Comparison of ENCODE assay signal across 8 cellular contexts in genomic region chr9:127199001-127199791, GRCh38.
DNase-seq lines count a peak whose midpoint lies in the region; ATAC-seq lines count a peak whose summit lies in the region.

No MANE protein-coding gene starts in this region.

- POLR2A ChIA-PET in CD4-positive, alpha-beta memory T cell (lab: Charles Lee; ENCODE audit: partially characterized antibody), result interaction anchor here (0.7 to 2.6 kb wide), 4 partner anchors 213 to 258 kb away, joined by 3 to 9 read pairs (median 4); no protein-coding TSS in a partner anchor

- no peaks in the 10 kb centered on the region for H3K36me3 Mint-ChIP-seq in CD4-positive, alpha-beta memory T cell
- H3K36me3 Mint-ChIP-seq in memory B cell, result peaks cover 8% of the 10 kb centered on the region

- H3K27ac Mint-ChIP-seq in CD4-positive, alpha-beta memory T cell, result no peak overlapping the region
- H3K27ac Mint-ChIP-seq in memory B cell, result no peak overlapping the region

- no peaks in the 10 kb centered on the region for H3K27me3 ChIP-seq in CD4-positive, alpha-beta memory T cell (ENCODE audit: insufficient read depth, low read length)
- H3K27me3 ChIP-seq in HAP-1 (ENCODE audit: low read depth), result no peaks in the 10 kb centered on the region

- no peak overlapping the region for H3K4me3 ChIP-seq in CD4-positive, alpha-beta memory T cell (ENCODE audit: low read length in 2 of 2)
- no peak overlapping the region for H3K4me3 ChIP-seq in HAP-1

- CTCF ChIA-PET in CD4-positive, alpha-beta memory T cell (lab: Charles Lee; ENCODE audit: partially characterized antibody), result interaction anchor here (0.9 to 10.0 kb wide), 14 partner anchors 9 to 285 kb away, joined by 3 to 175 read pairs (median 4); partner anchors contain the start of gene RALGPS1

- H3K4me3 Mint-ChIP-seq in CD4-positive, alpha-beta memory T cell, result no peak overlapping the region
- H3K4me3 Mint-ChIP-seq in memory B cell, result no peak overlapping the region

- no peaks in the 10 kb centered on the region for H3K36me3 ChIP-seq in CD4-positive, alpha-beta memory T cell (ENCODE audit: insufficient read depth, low read length)
- no peaks in the 10 kb centered on the region for H3K36me3 ChIP-seq in HAP-1 (replicated peaks)

- ATAC-seq in memory B cell (ENCODE audit: low read depth) (peak; percentile 89), GM18867 (IDR thresholded peaks at IDR 0.05; ENCODE audit: unreplicated experiment) (no peak)

- DNase-seq in CD4-positive, alpha-beta memory T cell, result peak; percentile 67 to 74 (median 72)
- DNase-seq in HAP-1 (ENCODE audit: low spot score in 2 of 2) (peak; percentile 59 to 88), NCI-H526 treated with DMSO at 0.1 percent for 48 hours (lab: John Stamatoyannopoulos, UW) (peak; percentile 5), memory B cell (ENCODE audit: low spot score in 2 of 2) (peak; percentile 77 to 88)
- peak; percentile 84 to 86 for DNase-seq in activated CD4-positive, alpha-beta T cell treated with anti-CD3 and anti-CD28 coated beads, Interleukin-2, amount 50 U/mL, for 48 hours
- DNase-seq in effector CD4-positive, alpha-beta T cell, result peak; percentile 59
- DNase-seq in stimulated activated CD8-positive, alpha-beta memory T cell treated with anti-CD3 and anti-CD28 coated beads, Interleukin-12 subunit alpha, Interleukin-12 subunit beta, amount 100 ng/mL, for 24 hours (ENCODE audit: extremely low read depth), result peak; percentile 36

- H3K4me1 ChIP-seq in CD4-positive, alpha-beta memory T cell (ENCODE audit: insufficient read depth, low read length), result peaks cover 10% of the 10 kb centered on the region
- no peaks in the 10 kb centered on the region for H3K4me1 ChIP-seq in HAP-1

- H3K4me1 Mint-ChIP-seq in CD4-positive, alpha-beta memory T cell, result peaks cover 1 to 16% (median 6%) of the 10 kb centered on the region in 4 donors
- H3K4me1 Mint-ChIP-seq in memory B cell, result no peaks in the 10 kb centered on the region

- no peaks in the 10 kb centered on the region for H3K9me3 ChIP-seq in CD4-positive, alpha-beta memory T cell (ENCODE audit: control insufficient read depth in 1 of 2, low read length in 2 of 2)
- H3K9me3 ChIP-seq in HAP-1, result no peaks in the 10 kb centered on the region

- H3K9me3 Mint-ChIP-seq in CD4-positive, alpha-beta memory T cell, result no peaks in the 10 kb centered on the region
- no peaks in the 10 kb centered on the region for H3K9me3 Mint-ChIP-seq in memory B cell

- H3K27me3 Mint-ChIP-seq in CD4-positive, alpha-beta memory T cell, result peaks cover 0 to 1% of the 10 kb centered on the region in 2 donors
- H3K27me3 Mint-ChIP-seq in memory B cell, result no peaks in the 10 kb centered on the region

- intact Hi-C loops in CD4-positive, alpha-beta memory T cell (cut with micrococcal nuclease), result loop anchor here (1.0 to 2.0 kb wide), 3 partner anchors 213 to 338 kb away; partner anchors contain the start of gene ZBTB34

- in situ Hi-C loops in HAP-1 (cut with MboI; ENCODE audit: low sequenced_read_pairs), result loop anchor here (5.0 kb wide), 1 partner anchor 257 kb away; no protein-coding TSS in a partner anchor

- H3K27ac ChIP-seq in CD4-positive, alpha-beta memory T cell (ENCODE audit: low read depth, low read length), result no peak overlapping the region

Comparison
In these comparisons a context has a peak if more than half of its experiments do, and no peak if none do; other contexts are left out.
1. DNase-seq: peak in every context shown above with its lines; median percentile 85 in activated CD4-positive, alpha-beta T cell treated with anti-CD3 and anti-CD28 coated beads, Interleukin-2, amount 50 U/mL, for 48 hours; 82 in memory B cell; 74 in HAP-1; 72 in CD4-positive, alpha-beta memory T cell; 59 in effector CD4-positive, alpha-beta T cell; 36 in stimulated activated CD8-positive, alpha-beta memory T cell treated with anti-CD3 and anti-CD28 coated beads, Interleukin-12 subunit alpha, Interleukin-12 subunit beta, amount 100 ng/mL, for 24 hours; 5 in NCI-H526 treated with DMSO at 0.1 percent for 48 hours.